In genomic region chr11:123174196-123175183, GRCh38 we compare ENCODE assay signal across 2 cellular contexts.
TF ChIP-seq lines count a peak whose summit lies in the region.

No MANE protein-coding gene starts in this region.

TF ChIP-seq in IMR-90, 13 proteins besides CTCF, POLR2A, EP300 and RAD21:
- no peak for TF ChIP-seq USF2 (IDR thresholded peaks at IDR 0.05; ENCODE audit: low read depth, low read length)
- TF ChIP-seq CEBPB (IDR thresholded peaks at IDR 0.05; ENCODE audit: low read depth, low read length), result peak; percentile 99
- peak; percentile 72 for TF ChIP-seq BHLHE40 (IDR thresholded peaks at IDR 0.05; ENCODE audit: low read depth, low read length)
- peak; percentile 54; the same call in 1 of the 2 replicates for TF ChIP-seq FOS (IDR thresholded peaks at IDR 0.05; ENCODE audit: low read depth, low read length)
- peak; percentile 45; the same call in 1 of the 2 replicates for TF ChIP-seq MAZ (IDR thresholded peaks at IDR 0.05; ENCODE audit: borderline replicate concordance, low read depth, low read length)

TF ChIP-seq in HepG2, 621 proteins besides CTCF, POLR2A, EP300 and RAD21:
- TF ChIP-seq SMAD3 (CRISPR knock-in tag; IDR thresholded peaks at IDR 0.05) (no peak), CEBPB (IDR thresholded peaks at IDR 0.05; ENCODE audit: borderline replicate concordance, low read depth, low read length) (peak; percentile 45; the same call in 1 of the 2 replicates)
TF ChIP-seq in HepG2: peak in this region for 1.
